In genomic region chr17:8820311-8821010, GRCh38 we compare ENCODE assay signal across 19 cellular contexts. TPM values are rescaled to one million over a fixed set of nuclear protein-coding genes. Genes with fewer than 3 reads are reported as not detected.
DNase-seq lines count a peak whose midpoint lies in the region; TF ChIP-seq lines count a peak whose summit lies in the region.
"Had no signal": no experiment of that assay in that cellular context is flagged by ENCODE, and none has a peak within 500 bp of the region (broad histone marks: within the 10 kb centered on the region; RNA-seq: fewer than 3 reads in every experiment).

No MANE protein-coding gene starts in this region.

- H3K9ac ChIP-seq in endodermal cell (ENCODE audit: extremely low read depth, low read length, poor library complexity, severe bottlenecking): no peak overlapping the region
- H3K9ac ChIP-seq: KMS-11 had no signal

- H3K9me3 ChIP-seq in endodermal cell (ENCODE audit: control insufficient read depth, low read length): peaks cover 11% of the 10 kb centered on the region
- H3K9me3 ChIP-seq: BE2C, Peyer's patch had no signal

- DNase-seq in NCI-H748 (lab: John Stamatoyannopoulos, UW; ENCODE audit: unreplicated experiment) (peak; percentile 59), NCI-H748 treated with DMSO at 0.1 percent for 48 hours (lab: John Stamatoyannopoulos, UW) (no peak), NCI-H69 (lab: John Stamatoyannopoulos, UW) (peak; percentile 71), endodermal cell (peak; percentile 37), type B pancreatic cell (ENCODE audit: extremely low spot score, unreplicated experiment) (peak; percentile 36), coronary artery (ENCODE audit: low spot score) (no peak), AG08396 (ENCODE audit: low spot score) (no peak)
- DNase-seq: ACHN; BE2C; CD4-positive, CD25-positive, alpha-beta regulatory T cell; H9; NCI-H146; NCI-H2029 treated with DMSO at 0.1 percent for 48 hours; NK-92 treated with Interleukin-12 subunit alpha and Interleukin-12 subunit beta, amount 100 ng/mL, for 24 hours had no signal

- H3K27me3 Mint-ChIP-seq in endodermal cell (ENCODE audit: insufficient read depth) (peaks cover 12% of the 10 kb centered on the region), type B pancreatic cell (peaks cover 41% of the 10 kb centered on the region)

- 85 to 88% methylated on average over 5 to 8 of the region's 8 CpGs for WGBS in endodermal cell (ENCODE audit: insufficient coverage in 1 of 2, insufficient read length in 1 of 2), 2 experiments

- H3K9me3 Mint-ChIP-seq in endodermal cell: peaks cover 2% of the 10 kb centered on the region
- peaks cover 7% of the 10 kb centered on the region for H3K9me3 Mint-ChIP-seq in type B pancreatic cell

- peaks cover 9% of the 10 kb centered on the region for H3K4me1 Mint-ChIP-seq in endodermal cell
- no peaks in the 10 kb centered on the region for H3K4me1 Mint-ChIP-seq in type B pancreatic cell (ENCODE audit: unreplicated experiment)

- no peak overlapping the region for H3K4me3 ChIP-seq in endodermal cell (ENCODE audit: low read length)
- H3K4me3 ChIP-seq in coronary artery: no peak overlapping the region
- H3K4me3 ChIP-seq: Peyer's patch, SK-N-MC had no signal

- TF ChIP-seq CTCF in endodermal cell (conservative IDR thresholded peaks at IDR 0.05): no peak
- no peak for TF ChIP-seq CTCF in type B pancreatic cell (conservative IDR thresholded peaks at IDR 0.05)
- no peak for TF ChIP-seq CTCF in coronary artery (IDR thresholded peaks at IDR 0.05)

- H3K27ac Mint-ChIP-seq in endodermal cell (no peak overlapping the region), type B pancreatic cell (no peak overlapping the region)
- H3K27ac Mint-ChIP-seq: CD4-positive, CD25-positive, alpha-beta regulatory T cell; H9; T-helper 2 cell treated with Interferon-gamma antibody and Interleukin-4, amounts not matched to agents 5 μg/mL and 100 μg/mL, for 36 hours had no signal

- H3K4me3 Mint-ChIP-seq in endodermal cell: no peak overlapping the region
- H3K4me3 Mint-ChIP-seq in type B pancreatic cell: no peak overlapping the region
- H3K4me3 Mint-ChIP-seq: CD4-positive, CD25-positive, alpha-beta regulatory T cell; H9; T-helper 2 cell treated with Interferon-gamma antibody and Interleukin-4, amounts not matched to agents 5 μg/mL and 100 μg/mL, for 36 hours had no signal

- H3K36me3 Mint-ChIP-seq in endodermal cell (ENCODE audit: low read depth) (no peaks in the 10 kb centered on the region), type B pancreatic cell (no peaks in the 10 kb centered on the region)

- H3K36me3 ChIP-seq in endodermal cell (ENCODE audit: control insufficient read depth, insufficient read depth, low read length): no peaks in the 10 kb centered on the region
- H3K36me3 ChIP-seq: BE2C, Peyer's patch had no signal

- H3K27me3 ChIP-seq in endodermal cell (ENCODE audit: control insufficient read depth, insufficient read depth, low read length, poor library complexity, severe bottlenecking): no peaks in the 10 kb centered on the region
- H3K27me3 ChIP-seq: BE2C, Peyer's patch had no signal

- H3K4me1 ChIP-seq in endodermal cell (ENCODE audit: control insufficient read depth, insufficient read depth, low read length): no peaks in the 10 kb centered on the region
- H3K4me1 ChIP-seq: BE2C, Peyer's patch had no signal

- H3K27ac ChIP-seq in endodermal cell (ENCODE audit: low read depth, low read length) (no peak overlapping the region), coronary artery (no peak overlapping the region)
- H3K27ac ChIP-seq: KMS-11, Peyer's patch, SK-N-MC had no signal

RNA-seq across cellular contexts. Expression of gene MFSD6L, which starts 21.3 kb away (rescaled TPM):
- total RNA-seq in endodermal cell: 1 to 10 TPM; 3.3 to 5.1 TPM
- 0.25 TPM for polyA plus RNA-seq in endodermal cell (2013, experiment 1 of 2)
- 0.25 TPM for polyA plus RNA-seq in endodermal cell (2013, experiment 2 of 2)
- 3.1 and 3.6 TPM in 2 replicates for total RNA-seq in type B pancreatic cell (ENCODE audit: low replicate concordance)
- total RNA-seq: CD4-positive, CD25-positive, alpha-beta regulatory T cell; HT-29 had no signal
- polyA plus RNA-seq: CD4-positive, CD25-positive, alpha-beta regulatory T cell had no signal

RNA-seq across cellular contexts. Expression of gene PIK3R6, which starts 47.0 kb away (rescaled TPM):
- total RNA-seq in endodermal cell (1 to 10 TPM; 2.1 to 2.5 TPM), type B pancreatic cell (ENCODE audit: low replicate concordance) (not detected in 2 replicates)
- 0.25 TPM for polyA plus RNA-seq in endodermal cell (2013, experiment 1 of 2)
- polyA plus RNA-seq in endodermal cell (2013, experiment 2 of 2): 0.17 TPM
- total RNA-seq: H9, HT-29 had no signal
- polyA plus RNA-seq: CD4-positive, CD25-positive, alpha-beta regulatory T cell had no signal

Comparison
In these comparisons a context has a peak if more than half of its experiments do, and no peak if none do; other contexts are left out.
1. DNase-seq: peak in NCI-H748 (single experiment), NCI-H69 (single experiment), endodermal cell (single experiment) and type B pancreatic cell (single experiment); none in NCI-H748 treated with DMSO at 0.1 percent for 48 hours (single experiment), coronary artery (single experiment) and AG08396 (single experiment).